9 cellular contexts compared by ENCODE assay signal in the genomic region with DNA sequence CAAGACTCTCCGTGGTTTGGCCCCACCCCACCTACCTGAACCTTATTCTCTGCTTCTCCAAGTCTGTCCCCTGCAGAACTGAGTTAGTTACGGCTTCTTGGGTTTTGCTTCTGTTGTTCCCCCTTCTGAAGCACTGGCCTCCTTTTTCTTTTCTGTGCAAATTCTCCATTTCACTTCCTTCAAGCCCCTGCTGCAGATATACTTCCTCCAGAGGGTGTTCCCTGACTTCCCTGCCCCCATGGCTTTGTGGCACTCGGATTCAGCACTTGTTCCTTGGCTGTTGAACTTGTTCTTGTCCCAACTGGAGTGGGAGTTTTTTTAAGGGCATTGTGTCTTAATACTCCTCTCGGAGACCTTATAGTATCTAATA. TPM values are rescaled to one million over a fixed set of nuclear protein-coding genes. Genes with fewer than 3 reads are reported as not detected.
A peak's percentile ranks its signal among the peaks of the same experiment; 100 is the strongest.
DNase-seq lines count a peak whose midpoint lies in the region; ATAC-seq and TF ChIP-seq lines count a peak whose summit lies in the region.
"Had no signal": no experiment of that assay in that cellular context is flagged by ENCODE, and none has a peak within 500 bp of the region (broad histone marks: within the 10 kb centered on the region; RNA-seq: fewer than 3 reads in every experiment).

No MANE protein-coding gene starts in this region.

- H3K27me3 ChIP-seq in HUES64 (ENCODE audit: insufficient read depth, low read length), result peaks cover 9% of the 10 kb centered on the region; the same call in 1 of the 2 replicates

- H3K36me3 ChIP-seq in HUES64 (ENCODE audit: insufficient read depth, low read length), result peaks cover 37% of the 10 kb centered on the region
- H3K36me3 ChIP-seq in mucosa of descending colon (ENCODE audit: low read depth), result peaks cover 4% of the 10 kb centered on the region

- no peak overlapping the region; the same call in 1 of the 2 replicates for H3K27ac ChIP-seq in HUES64 (ENCODE audit: low read depth, low read length)
- peak overlapping the region; percentile 64 for H3K27ac ChIP-seq in caudate nucleus (ENCODE audit: low read depth, low read length)

- H3K4me1 ChIP-seq in HUES64 (ENCODE audit: insufficient read depth, low read length) (peaks cover 21% of the 10 kb centered on the region), mucosa of descending colon (ENCODE audit: low read depth) (peaks cover 28% of the 10 kb centered on the region)

- no peaks in the 10 kb centered on the region for H3K9me3 ChIP-seq in HUES64 (ENCODE audit: insufficient read depth, low read depth, low read length)
- no peaks in the 10 kb centered on the region for H3K9me3 ChIP-seq in mucosa of descending colon

- DNase-seq in AG10803 (ENCODE audit: low read depth) (no peak), caudate nucleus (lab: John Stamatoyannopoulos, UW) (peak in 2 of 61 donors; percentile 20 to 27), mucosa of descending colon (peak in 2 of 3 donors; percentile 52 to 60), NCI-H2196 (lab: John Stamatoyannopoulos, UW; ENCODE audit: unreplicated experiment) (no peak), hepatic stellate cell (ENCODE audit: low spot score) (no peak), superior temporal gyrus (ENCODE audit: extremely low spot score) (no peak)
- DNase-seq: MM.1S had no signal

- WGBS in HUES64, result 53% methylated on average over 4 of the region's 4 CpGs

- ATAC-seq in mucosa of descending colon (peak; percentile 25), HG02610 (IDR thresholded peaks at IDR 0.05; ENCODE audit: unreplicated experiment) (no peak)

- TF ChIP-seq CTCF in AG10803 (conservative IDR thresholded peaks at IDR 0.05; ENCODE audit: low read length), result no peak
- TF ChIP-seq CTCF in mucosa of descending colon (IDR thresholded peaks at IDR 0.05), result no peak

- no peak overlapping the region for H3K9ac ChIP-seq in HUES64 (ENCODE audit: low read depth, low read length)

- intact Hi-C loops in mucosa of descending colon (cut with DNase I, micrococcal nuclease), result no loop called here

- peak overlapping the region; percentile 88 for H3K4me3 ChIP-seq in AG10803 (ENCODE audit: low read length)
- H3K4me3 ChIP-seq in HUES64 (ENCODE audit: low read length), result peak overlapping the region; percentile 83
- H3K4me3 ChIP-seq in mucosa of descending colon, result no peak overlapping the region

RNA-seq across cellular contexts. Expression of a gene that starts 2.0 kb away (rescaled TPM):
- 7.2 TPM for polyA plus RNA-seq in HUES64 (2013, experiment 1 of 2)
- 7.2 TPM for polyA plus RNA-seq in HUES64 (2013, experiment 2 of 2)
- 10 to 100 TPM in 1 of 3 donors, 1 to 10 TPM in 2; 7.7 to 12.3 (median 10.0) TPM for total RNA-seq in mucosa of descending colon

RNA-seq across cellular contexts. Expression of a gene that starts 52.1 kb away (rescaled TPM):
- polyA plus RNA-seq in HUES64 (2013, experiment 1 of 2), result 8.8 TPM
- 11.7 TPM for polyA plus RNA-seq in HUES64 (2013, experiment 2 of 2)
- 10 to 100 TPM; 31.3 to 55.4 (median 32.1) TPM for total RNA-seq in mucosa of descending colon

RNA-seq across cellular contexts. Expression of a gene that starts 57.6 kb away (rescaled TPM):
- polyA plus RNA-seq in HUES64 (2013, experiment 1 of 2), result 4.3 TPM
- 6.1 TPM for polyA plus RNA-seq in HUES64 (2013, experiment 2 of 2)
- 10 to 100 TPM; 18.8 to 24.0 (median 21.7) TPM for total RNA-seq in mucosa of descending colon

Comparison
In these comparisons a context has a peak if more than half of its experiments do, and no peak if none do; other contexts are left out.
1. DNase-seq: peak in mucosa of descending colon (2 of 3); none in AG10803 (single experiment), NCI-H2196 (single experiment), hepatic stellate cell (single experiment) and superior temporal gyrus (single experiment).